Comparison of ENCODE assay signal across 19 cellular contexts in the genomic region with DNA sequence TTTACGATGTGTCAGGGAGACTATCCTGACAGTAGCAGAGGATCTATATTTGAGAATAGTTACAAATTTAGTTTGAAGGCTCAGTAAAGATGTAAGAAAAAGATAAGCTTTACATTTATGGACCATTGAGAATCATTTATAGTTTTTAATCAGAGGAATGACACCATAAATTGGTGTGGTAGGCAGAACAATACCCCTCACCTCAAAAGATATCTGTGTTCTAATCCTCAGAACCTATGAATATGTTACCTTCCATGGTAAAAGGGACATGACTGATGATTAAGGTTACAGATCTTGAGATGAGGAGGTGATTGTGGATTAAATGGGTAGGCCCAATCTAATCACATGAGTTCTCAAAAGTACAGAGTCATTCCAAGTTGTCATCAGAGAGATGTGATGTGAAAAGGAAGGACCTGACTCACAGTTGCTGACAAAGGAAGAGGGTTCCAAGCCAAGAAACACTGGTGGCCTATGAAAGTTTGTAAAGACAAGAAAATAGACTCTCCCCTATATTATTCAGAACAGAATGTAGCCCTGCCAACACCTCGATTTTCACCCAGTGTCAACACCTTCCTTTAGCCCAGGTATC. TPM values are rescaled to one million over a fixed set of nuclear protein-coding genes. Genes with fewer than 3 reads are reported as not detected.
A peak's percentile ranks its signal among the peaks of the same experiment; 100 is the strongest.
DNase-seq lines count a peak whose midpoint lies in the region; ATAC-seq, FAIRE-seq and TF ChIP-seq lines count a peak whose summit lies in the region.
"Had no signal": no experiment of that assay in that cellular context is flagged by ENCODE, and none has a peak within 500 bp of the region (broad histone marks: within the 10 kb centered on the region; RNA-seq: fewer than 3 reads in every experiment).

No MANE protein-coding gene starts in this region.

- dilution Hi-C loops in keratinocyte (cut with MboI; ENCODE audit: extremely low pct_ligation_motif_present, low sequenced_read_pairs), result no loop called here

- H3K4me3 Mint-ChIP-seq in Calu3 (ENCODE audit: low read depth, unreplicated experiment), result peak overlapping the region; percentile 0
- H3K4me3 Mint-ChIP-seq: CD14-positive monocyte had no signal

- DNase-seq in Calu3 (no peak), PC-3 (peak; percentile 26), K562 (ENCODE audit: extremely low read depth in 1 of 4, low spot score in 3 of 4) (no peak), keratinocyte (ENCODE audit: low read depth, low spot score) (no peak), NCI-H524 treated with DMSO at 0.1 percent for 48 hours (lab: John Stamatoyannopoulos, UW) (no peak)
- DNase-seq: DND-41; GM23248; NCI-H1092 treated with DMSO at 0.1 percent for 48 hours; NCI-H2081; NCI-H748 treated with DMSO at 0.1 percent for 48 hours; NK-92 treated with Interleukin-12 subunit alpha and Interleukin-12 subunit beta, amount 100 ng/mL, for 24 hours; RPMI8226; SJCRH30 had no signal

- TF ChIP-seq CTCF in Calu3 (IDR thresholded peaks at IDR 0.05; ENCODE audit: unreplicated experiment) (no peak), PC-3 (conservative IDR thresholded peaks at IDR 0.05; ENCODE audit: low read depth, low read length) (no peak), K562 (IDR thresholded peaks at IDR 0.05 in 2 of 3, conservative IDR thresholded peaks at IDR 0.05 in 1 of 3; ENCODE audit: insufficient read depth in 2 of 3, low read depth in 1 of 3, low read length in 3 of 3) (no peak), keratinocyte (optimal IDR thresholded peaks at IDR 0.05 in 1 of 3, IDR thresholded peaks at IDR 0.05 in 1 of 3, conservative IDR thresholded peaks at IDR 0.05 in 1 of 3; ENCODE audit: extremely low read depth in 1 of 3, insufficient read depth in 2 of 3, low read length in 3 of 3) (no peak)

- no peaks in the 10 kb centered on the region for H3K27me3 Mint-ChIP-seq in Calu3 (ENCODE audit: unreplicated experiment)

- POLR2A ChIA-PET in PC-3 (lab: Charles Lee; ENCODE audit: unreplicated experiment) (no interaction called here), K562 (lab: Yijun Ruan, JAX) (no interaction called here)

- CTCF ChIA-PET in Calu3 (lab: Charles Lee), result no interaction called here
- CTCF ChIA-PET in PC-3 (lab: Charles Lee), result no interaction called here
- CTCF ChIA-PET in K562 (lab: Yijun Ruan, JAX; ENCODE audit: low intra/inter-chr PET ratio), result no interaction called here

- intact Hi-C loops in Calu3 (cut with micrococcal nuclease; ENCODE audit: unreplicated experiment) (loop anchor here (5.0 kb wide), 3 partner anchors 140 to 280 kb away; no protein-coding TSS in a partner anchor), PC-3 (cut with micrococcal nuclease) (no loop called here), K562 (cut with micrococcal nuclease) (no loop called here)

- peak overlapping the region; percentile 87 for H3K27ac Mint-ChIP-seq in Calu3 (ENCODE audit: unreplicated experiment)

- 54% methylated on average over 2 of the region's 2 CpGs for WGBS in K562 (ENCODE audit: insufficient coverage, low coverage, missing lambda C conversion rate)

- H3K9me1 ChIP-seq in K562 (ENCODE audit: control insufficient read depth, insufficient read depth, low read length) (no peaks in the 10 kb centered on the region), keratinocyte (ENCODE audit: control insufficient read depth, extremely low read depth, insufficient read depth, low read length) (no peaks in the 10 kb centered on the region)

- TSS peak; percentile 1 for BruUV-seq in Calu3 (replicated peaks; lab: Mats Ljungman, UMichigan)
- BruUV-seq in PC-3 (replicated peaks; lab: Mats Ljungman, UMichigan), result no TSS peak
- no TSS peak for BruUV-seq in K562 (replicated peaks; lab: Mats Ljungman, UMichigan)

- ATAC-seq in PC-3, result no peak
- ATAC-seq in K562, result no peak
- no peak for ATAC-seq in GM21528 (IDR thresholded peaks at IDR 0.05; ENCODE audit: low FRiP score, unreplicated experiment)
- ATAC-seq in HG03457 (IDR thresholded peaks at IDR 0.05; ENCODE audit: unreplicated experiment), result no peak

- no peak for TF ChIP-seq EP300 in K562 (IDR thresholded peaks at IDR 0.05; ENCODE audit: low read length)

- no peak for TF ChIP-seq POLR2A in K562 (conservative IDR thresholded peaks at IDR 0.05)

- H3K27ac ChIP-seq in PC-3 (ENCODE audit: low read length) (peak overlapping the region; percentile 14), K562 (ENCODE audit: extremely low read depth, low read depth, low read length) (no peak overlapping the region; the same call in 2 of the 3 replicates), keratinocyte (ENCODE audit: control insufficient read depth, insufficient read depth, low read length) (no peak overlapping the region)
- H3K27ac ChIP-seq: GM23248, SJCRH30 had no signal

- H3K9ac ChIP-seq in PC-3 (ENCODE audit: low read length) (no peak overlapping the region), K562 (ENCODE audit: insufficient read depth in 1 of 2, low read depth in 2 of 2, low read length in 2 of 2) (no peak overlapping the region), keratinocyte (ENCODE audit: control insufficient read depth, extremely low read depth, insufficient read depth, low read length) (no peak overlapping the region)
- H3K9ac ChIP-seq: GM23248 had no signal

- TF ChIP-seq RAD21 in K562 (CRISPR knock-in tag; conservative IDR thresholded peaks at IDR 0.05 in 1 of 2, IDR thresholded peaks at IDR 0.05 in 1 of 2), result no peak

- H4K20me1 ChIP-seq in PC-3 (ENCODE audit: low read length), result no peaks in the 10 kb centered on the region
- no peaks in the 10 kb centered on the region for H4K20me1 ChIP-seq in K562 (replicated peaks; ENCODE audit: control insufficient read depth, insufficient read depth, low read length)
- no peaks in the 10 kb centered on the region for H4K20me1 ChIP-seq in keratinocyte (ENCODE audit: control insufficient read depth, extremely low read depth, insufficient read depth, low read length)

- no peak overlapping the region for H3K4me3 ChIP-seq in PC-3 (ENCODE audit: low read length)
- no peak overlapping the region for H3K4me3 ChIP-seq in K562
- H3K4me3 ChIP-seq in keratinocyte (ENCODE audit: control insufficient read depth in 2 of 3, extremely low read depth in 1 of 3, insufficient read depth in 2 of 3, low read depth in 1 of 3, low read length in 3 of 3), result no peak overlapping the region
- H3K4me3 ChIP-seq: GM23248, HAP-1, SJCRH30 had no signal

- H3K36me3 Mint-ChIP-seq in Calu3 (ENCODE audit: insufficient read depth, unreplicated experiment), result peaks cover 84% of the 10 kb centered on the region

- no peaks in the 10 kb centered on the region for H3K9me2 ChIP-seq in PC-3 (replicated peaks; ENCODE audit: low read length)

- H3F3A ChIP-seq in PC-3 (ENCODE audit: low read length, unreplicated experiment), result peaks cover 4% of the 10 kb centered on the region

- no peaks in the 10 kb centered on the region for H3K36me3 ChIP-seq in PC-3 (ENCODE audit: low read depth, low read length)
- peaks cover 2% of the 10 kb centered on the region; the same call in 1 of the 3 replicates for H3K36me3 ChIP-seq in K562 (ENCODE audit: control insufficient read depth, insufficient read depth, low read length)
- H3K36me3 ChIP-seq in keratinocyte (ENCODE audit: control insufficient read depth in 2 of 2, extremely low read depth in 1 of 2, insufficient read depth in 2 of 2, low read length in 2 of 2), result peaks cover 0 to 4% of the 10 kb centered on the region in 2 experiments
- H3K36me3 ChIP-seq: HAP-1, SJCRH30 had no signal

- H3K79me2 ChIP-seq in PC-3 (ENCODE audit: low read length) (no peaks in the 10 kb centered on the region), K562 (ENCODE audit: control insufficient read depth, insufficient read depth, low read length) (no peaks in the 10 kb centered on the region), keratinocyte (ENCODE audit: control insufficient read depth, insufficient read depth, low read length) (no peaks in the 10 kb centered on the region)

- H3K27me3 ChIP-seq in PC-3 (ENCODE audit: low read length) (no peaks in the 10 kb centered on the region), K562 (ENCODE audit: control insufficient read depth in 2 of 2, insufficient read depth in 2 of 2, low read length in 2 of 2) (no peaks in the 10 kb centered on the region), keratinocyte (ENCODE audit: control insufficient read depth, extremely low read depth, insufficient read depth, low read length) (no peaks in the 10 kb centered on the region)
- H3K27me3 ChIP-seq: SJCRH30 had no signal

- FAIRE-seq in K562 (lab: Jason Lieb, UNC) (no peak), keratinocyte (lab: Jason Lieb, UNC) (peak; percentile 39)
- FAIRE-seq: G401.6 had no signal

- H3K4me2 ChIP-seq in PC-3 (ENCODE audit: low read length) (no peak overlapping the region), K562 (ENCODE audit: insufficient read depth, low read length) (no peak overlapping the region), keratinocyte (ENCODE audit: control insufficient read depth, extremely low read depth, insufficient read depth, low read depth, low read length) (no peak overlapping the region)

- no peaks in the 10 kb centered on the region for H3K9me3 Mint-ChIP-seq in Calu3 (ENCODE audit: low read depth, unreplicated experiment)

- H2AFZ ChIP-seq in PC-3 (ENCODE audit: low read length), result no peak overlapping the region
- H2AFZ ChIP-seq in K562 (ENCODE audit: low read depth, low read length), result peak overlapping the region; percentile 41
- peak overlapping the region; percentile 8 for H2AFZ ChIP-seq in keratinocyte (ENCODE audit: control insufficient read depth, low read length)
- H2AFZ ChIP-seq: GM23248 had no signal

- in situ Hi-C loops in K562 (cut with MboI), result no loop called here

- H3K4me1 ChIP-seq in PC-3 (ENCODE audit: insufficient read depth, low read length) (peaks cover 18% of the 10 kb centered on the region), K562 (replicated peaks in 1 of 2; ENCODE audit: control insufficient read depth in 2 of 2, insufficient read depth in 2 of 2, low read length in 2 of 2) (peaks cover 0 to 11% of the 10 kb centered on the region in 2 experiments; a peak in 2 of 5 replicates), keratinocyte (ENCODE audit: control insufficient read depth, extremely low read depth, insufficient read depth, low read length) (peaks cover 3% of the 10 kb centered on the region)
- H3K4me1 ChIP-seq: HAP-1, SJCRH30 had no signal

- H3K9me3 ChIP-seq in PC-3 (ENCODE audit: low read length) (no peaks in the 10 kb centered on the region), K562 (replicated peaks; ENCODE audit: control insufficient read depth, insufficient read depth, low read depth, low read length) (no peaks in the 10 kb centered on the region), keratinocyte (ENCODE audit: control insufficient read depth, low read depth, low read length) (no peaks in the 10 kb centered on the region)
- H3K9me3 ChIP-seq: HAP-1, SJCRH30 had no signal

- peaks cover 49% of the 10 kb centered on the region for H3K4me1 Mint-ChIP-seq in Calu3 (ENCODE audit: low read depth, unreplicated experiment)
- H3K4me1 Mint-ChIP-seq: CD14-positive monocyte had no signal

RNA-seq across cellular contexts. Expression of a gene that starts 27.0 kb away (rescaled TPM):
- total RNA-seq in Calu3 (2022) (413 and 422 TPM in 2 replicates), PC-3 (2014; rRNA removed) (1.3 and 2.2 TPM in 2 replicates), K562 (2014; rRNA removed) (2.5 and 3.9 TPM in 2 replicates), K562 (2014; rRNA removed; fragmentation: Illumina TruSeq; extraction: Trizol) (5.0 and 7.3 TPM in 2 replicates), K562 (2015; rRNA removed; fragmentation: Illumina TruSeq; extraction: Trizol) (2.4 and 2.6 TPM in 2 replicates), K562 (2021) (2.9 and 4.5 TPM in 2 replicates)
- total RNA-seq in K562 (2011; cell fraction: chromatin; rRNA removed; ENCODE audit: low replicate concordance), result 6.4 and 18.1 TPM in 2 replicates
- 3.8 and 5.1 TPM in 2 replicates for total RNA-seq in K562 (2011; cell fraction: nucleolus; rRNA removed)
- total RNA-seq in K562 (2011; cell fraction: nucleoplasm; rRNA removed), result 12.1 and 22.8 TPM in 2 replicates
- polyA plus RNA-seq in K562 (2011; rRNA removed) (2.7 and 7.2 TPM in 2 replicates), K562 (2014; fragmentation: Illumina TruSeq; extraction: Trizol) (2.3 and 4.5 TPM in 2 replicates), K562 (2014; fragmentation: Nextera tagmentation; extraction: Ambion mirVana) (1 to 10 TPM in 1 of 2 experiments, under 1 TPM in 1; 0.97 to 1.2 TPM), K562 (2014; rRNA removed) (1.5 and 3.1 TPM in 2 replicates), keratinocyte (19.9 to 38.7 TPM (median 29.2 TPM) in 3 replicates)
- 0.89 and 4.7 TPM in 2 replicates for polyA plus RNA-seq in K562 (2011; cell fraction: cytosol; rRNA removed)
- 2.5 and 7.7 TPM in 2 replicates for polyA plus RNA-seq in K562 (2011; cell fraction: nucleus; rRNA removed)
- 1.9 and 2.3 TPM in 2 replicates for polyA plus RNA-seq in K562 (2012)
- 3.3 and 10.0 TPM in 2 replicates for polyA minus RNA-seq in K562 (2011; rRNA and poly(A)+ RNA removed)
- 1.0 and 3.7 TPM in 2 replicates for polyA minus RNA-seq in K562 (2011; cell fraction: cytosol; rRNA and poly(A)+ RNA removed)
- 5.1 and 13.9 TPM in 2 replicates for polyA minus RNA-seq in K562 (2011; cell fraction: nucleus; rRNA and poly(A)+ RNA removed)
- 12.5 TPM for polyA plus RNA-seq in keratinocyte (2011; ENCODE audit: low read depth)
- 13.9 and 23.6 TPM in 2 replicates for polyA plus RNA-seq in keratinocyte (2011; cell fraction: cytosol; rRNA removed)
- 57.1 and 57.5 TPM in 2 replicates for polyA plus RNA-seq in keratinocyte (2011; cell fraction: nucleus; rRNA removed)
- 19.2 and 21.3 TPM in 2 replicates for polyA plus RNA-seq in keratinocyte (2012; ENCODE audit: low replicate concordance)
- polyA minus RNA-seq in keratinocyte, result 13.3 to 33.3 TPM (median 18.3 TPM) in 3 replicates
- polyA minus RNA-seq in keratinocyte (2011; cell fraction: cytosol; rRNA and poly(A)+ RNA removed), result 31.1 TPM
- 45.7 and 84.9 TPM in 2 replicates for polyA minus RNA-seq in keratinocyte (2011; cell fraction: nucleus; rRNA and poly(A)+ RNA removed)
- total RNA-seq: OCI-LY7, SJCRH30 had no signal

RNA-seq across cellular contexts. Expression of a gene that starts 53.0 kb away (rescaled TPM):
- total RNA-seq in Calu3 (2022) (230 and 281 TPM in 2 replicates), PC-3 (2014; rRNA removed) (203 and 222 TPM in 2 replicates), K562 (2014; rRNA removed) (4.5 and 5.8 TPM in 2 replicates), K562 (2014; rRNA removed; fragmentation: Illumina TruSeq; extraction: Trizol) (5.7 and 6.7 TPM in 2 replicates), K562 (2015; rRNA removed; fragmentation: Illumina TruSeq; extraction: Trizol) (2.8 and 3.5 TPM in 2 replicates), K562 (2021) (5.4 and 5.6 TPM in 2 replicates)
- total RNA-seq in K562 (2011; cell fraction: chromatin; rRNA removed; ENCODE audit: low replicate concordance), result 10.7 and 18.3 TPM in 2 replicates
- total RNA-seq in K562 (2011; cell fraction: nucleolus; rRNA removed), result 16.6 and 18.3 TPM in 2 replicates
- total RNA-seq in K562 (2011; cell fraction: nucleoplasm; rRNA removed), result 17.7 and 18.4 TPM in 2 replicates
- polyA plus RNA-seq in K562 (2011; rRNA removed) (7.3 and 8.5 TPM in 2 replicates), K562 (2014; fragmentation: Illumina TruSeq; extraction: Trizol) (6.5 and 7.7 TPM in 2 replicates), K562 (2014; fragmentation: Nextera tagmentation; extraction: Ambion mirVana) (1 to 10 TPM; 1.4 to 2.4 TPM), K562 (2014; rRNA removed) (3.8 and 5.5 TPM in 2 replicates), keratinocyte (789 to 1,566 TPM (median 1,110 TPM) in 3 replicates)
- polyA plus RNA-seq in K562 (2011; cell fraction: cytosol; rRNA removed), result 6.3 and 6.9 TPM in 2 replicates
- polyA plus RNA-seq in K562 (2011; cell fraction: nucleus; rRNA removed), result 5.3 and 7.3 TPM in 2 replicates
- polyA plus RNA-seq in K562 (2012), result 5.1 and 9.9 TPM in 2 replicates
- polyA minus RNA-seq in K562 (2011; rRNA and poly(A)+ RNA removed), result 3.9 and 7.5 TPM in 2 replicates
- polyA minus RNA-seq in K562 (2011; cell fraction: cytosol; rRNA and poly(A)+ RNA removed), result 3.4 and 3.9 TPM in 2 replicates
- polyA minus RNA-seq in K562 (2011; cell fraction: nucleus; rRNA and poly(A)+ RNA removed), result 6.2 and 10.2 TPM in 2 replicates
- 1,014 TPM for polyA plus RNA-seq in keratinocyte (2011; ENCODE audit: low read depth)
- polyA plus RNA-seq in keratinocyte (2011; cell fraction: cytosol; rRNA removed), result 1,009 and 1,335 TPM in 2 replicates
- 1,924 and 2,206 TPM in 2 replicates for polyA plus RNA-seq in keratinocyte (2011; cell fraction: nucleus; rRNA removed)
- polyA plus RNA-seq in keratinocyte (2012; ENCODE audit: low replicate concordance), result 940 and 1,075 TPM in 2 replicates
- 250 to 495 TPM (median 271 TPM) in 3 replicates for polyA minus RNA-seq in keratinocyte
- polyA minus RNA-seq in keratinocyte (2011; cell fraction: cytosol; rRNA and poly(A)+ RNA removed), result 555 TPM
- 568 and 706 TPM in 2 replicates for polyA minus RNA-seq in keratinocyte (2011; cell fraction: nucleus; rRNA and poly(A)+ RNA removed)
- total RNA-seq: OCI-LY7, SJCRH30 had no signal

Comparison
In these comparisons a context has a peak if more than half of its experiments do, and no peak if none do; other contexts are left out.
1. RNA of a gene that starts 27.0 kb away (total RNA-seq): 413 to 422 TPM in Calu3; 2.4 to 22.8 TPM in K562 and 1.3 to 2.2 TPM in PC-3; every median in the first group is over 10 times any median in the second.
2. RNA of a gene that starts 53.0 kb away (total RNA-seq): 230 to 281 TPM in Calu3 and 203 to 222 TPM in PC-3; 2.8 to 18.4 TPM in K562; every median in the first group is over 10 times any median in the second.